Comparison of ENCODE assay signal across 8 cellular contexts in the genomic region with DNA sequence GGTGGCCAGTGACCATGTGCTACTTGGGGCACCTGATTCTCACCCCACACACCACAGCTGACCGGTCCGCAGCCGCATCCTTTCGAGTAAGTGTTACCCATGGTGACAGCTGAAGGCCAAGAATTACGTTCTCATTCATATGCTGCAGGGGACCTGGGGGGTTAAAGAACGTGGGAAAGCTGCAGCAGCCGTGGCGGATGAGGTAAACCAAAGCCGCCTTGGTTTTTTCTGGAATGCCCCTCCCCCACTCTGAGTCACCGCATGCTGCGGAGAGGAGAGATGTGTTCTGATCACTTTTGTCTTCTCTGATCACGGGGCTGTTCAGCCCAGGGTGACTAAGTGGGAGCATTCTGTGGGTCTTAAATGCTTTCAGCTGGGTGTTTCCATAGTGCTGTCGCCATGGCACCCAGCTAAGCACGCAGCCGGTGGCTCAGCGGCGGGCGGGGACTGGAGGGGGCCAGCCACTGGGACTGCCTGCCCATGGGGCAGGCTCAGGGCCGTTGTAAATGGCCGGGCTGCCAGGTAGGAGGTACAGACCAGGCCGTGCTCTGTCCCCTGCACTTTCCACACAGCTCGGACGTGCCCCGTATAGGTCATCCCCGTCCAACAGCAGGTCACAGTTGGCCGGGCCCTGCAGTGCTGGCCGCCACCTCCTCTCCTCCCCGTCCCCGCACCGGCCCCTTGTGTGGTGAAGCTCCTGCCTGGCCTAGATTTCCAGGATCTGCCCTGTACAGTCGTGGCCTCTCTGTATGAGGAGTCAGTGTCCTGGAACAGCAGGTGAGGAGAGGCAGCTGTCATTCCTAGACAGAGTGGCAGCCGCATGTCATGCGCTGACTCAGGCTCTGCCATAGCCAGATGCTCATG.
A peak's percentile ranks its signal among the peaks of the same experiment; 100 is the strongest.
DNase-seq lines count a peak whose midpoint lies in the region; ATAC-seq and TF ChIP-seq lines count a peak whose summit lies in the region.

No MANE protein-coding gene starts in this region.

- peak overlapping the region; percentile 12 for H3K56ac ChIP-seq in mesendoderm (ENCODE audit: low read length)

- no peak overlapping the region; the same call in 1 of the 2 replicates for H3K27ac ChIP-seq in HEK293 (ENCODE audit: extremely low read depth, low read depth, low read length)
- peak overlapping the region; percentile 95 for H3K27ac ChIP-seq in ectodermal cell (ENCODE audit: insufficient read depth, low read depth, low read length, poor library complexity, severe bottlenecking)
- H3K27ac ChIP-seq in mesendoderm (ENCODE audit: low read depth, low read length) = peak overlapping the region; percentile 54

- no peak overlapping the region for H2BK120ac ChIP-seq in mesendoderm (ENCODE audit: low read depth, low read length)

- H3K4ac ChIP-seq in mesendoderm (ENCODE audit: low read depth, low read length) = no peak overlapping the region

- no peaks in the 10 kb centered on the region for H3K27me3 ChIP-seq in ectodermal cell (ENCODE audit: control insufficient read depth, insufficient read depth, low read length, poor library complexity, severe bottlenecking)
- no peaks in the 10 kb centered on the region for H3K27me3 ChIP-seq in mesendoderm (ENCODE audit: insufficient read depth, low read length, poor library complexity)

- H3K23ac ChIP-seq in mesendoderm (ENCODE audit: low read length) = no peak overlapping the region

- no peaks in the 10 kb centered on the region for H3K79me1 ChIP-seq in mesendoderm (ENCODE audit: low read length)

- H3K27ac Mint-ChIP-seq in activated CD8-positive, alpha-beta T cell treated with anti-CD3 and anti-CD28 coated beads, Interleukin-2, amount 10 ng/mL, durations not matched to agents 7 days and 5 days = peak overlapping the region; percentile 88

- H3K4me3 Mint-ChIP-seq in activated CD8-positive, alpha-beta T cell treated with anti-CD3 and anti-CD28 coated beads, Interleukin-2, amount 10 ng/mL, durations not matched to agents 7 days and 5 days = peak overlapping the region; percentile 58

- no peak overlapping the region for H2BK15ac ChIP-seq in mesendoderm (replicated peaks; ENCODE audit: low read depth)

- H3K27me3 Mint-ChIP-seq in activated CD8-positive, alpha-beta T cell treated with anti-CD3 and anti-CD28 coated beads, Interleukin-2, amount 10 ng/mL, durations not matched to agents 7 days and 5 days (ENCODE audit: low read depth) = peaks cover 2% of the 10 kb centered on the region

- H3K9me3 ChIP-seq in HEK293 (ENCODE audit: control insufficient read depth, insufficient read depth, low read depth, low read length) (no peaks in the 10 kb centered on the region), ectodermal cell (ENCODE audit: control insufficient read depth, low read length) (no peaks in the 10 kb centered on the region)

- POLR2A ChIA-PET in HEK293 (lab: Yijun Ruan, JAX) = interaction anchor here (0.6 to 2.5 kb wide), 10 partner anchors 18 to 640 kb away, joined by 3 to 20 read pairs (median 6); a partner anchor contains a TSS
- POLR2A ChIA-PET in activated CD8-positive, alpha-beta T cell treated with anti-CD3 and anti-CD28 coated beads, Interleukin-2, amount 10 ng/mL, durations not matched to agents 7 days and 5 days (lab: Charles Lee) = interaction anchor here (0.6 to 1.6 kb wide), 7 partner anchors 24 to 640 kb away, joined by 3 to 8 read pairs (median 4); a partner anchor contains a TSS

- H3K9me3 Mint-ChIP-seq in activated CD8-positive, alpha-beta T cell treated with anti-CD3 and anti-CD28 coated beads, Interleukin-2, amount 10 ng/mL, durations not matched to agents 7 days and 5 days (ENCODE audit: insufficient read depth) = no peaks in the 10 kb centered on the region

- H3K4me3 ChIP-seq in HEK293 (ENCODE audit: low read depth, low read length) (no peak overlapping the region), ectodermal cell (ENCODE audit: insufficient read depth, low read depth, low read length) (peak overlapping the region; percentile 4), mesendoderm (ENCODE audit: low read length) (no peak overlapping the region)

- H3K4me1 ChIP-seq in HEK293 (ENCODE audit: control insufficient read depth, insufficient read depth, low read length) (peaks cover 17% of the 10 kb centered on the region), ectodermal cell (ENCODE audit: control insufficient read depth, insufficient read depth, low read length) (peaks cover 84% of the 10 kb centered on the region), mesendoderm (ENCODE audit: control insufficient read depth, low read depth, low read length) (peaks cover 13% of the 10 kb centered on the region)

- H3K4me2 ChIP-seq in mesendoderm (ENCODE audit: low read length) = no peak overlapping the region

- CTCF ChIA-PET in HEK293 (lab: Yijun Ruan, JAX) = interaction anchor here (0.7 to 7.1 kb wide), 11 partner anchors 9 to 507 kb away, joined by 3 to 109 read pairs (median 4); no protein-coding TSS in a partner anchor
- CTCF ChIA-PET in activated CD8-positive, alpha-beta T cell treated with anti-CD3 and anti-CD28 coated beads, Interleukin-2, amount 10 ng/mL, durations not matched to agents 7 days and 5 days (lab: Charles Lee) = interaction anchor here (1.0 to 1.8 kb wide), 6 partner anchors 9 to 132 kb away, joined by 3 to 11 read pairs (median 4); no protein-coding TSS in a partner anchor

- H3K9ac ChIP-seq in mesendoderm (ENCODE audit: low read length) = peak overlapping the region; percentile 24

- peak; percentile 91 for ATAC-seq in activated CD8-positive, alpha-beta T cell treated with anti-CD3 and anti-CD28 coated beads, Interleukin-2, amount 10 ng/mL, durations not matched to agents 7 days and 5 days
- no peak for ATAC-seq in GM19452 (IDR thresholded peaks at IDR 0.05; ENCODE audit: unreplicated experiment)

- WGBS in ectodermal cell, 2 experiments = 17 to 22% methylated on average over 33 of the region's 33 CpGs
- WGBS in mesendoderm (ENCODE audit: extremely low coverage, insufficient coverage, low lambda C conversion rate) = no CpG with 5 or more reads among the region's 33 CpGs

- no peak overlapping the region for H2BK5ac ChIP-seq in mesendoderm (ENCODE audit: low read length)

- H3K18ac ChIP-seq in mesendoderm (ENCODE audit: low read length) = no peak overlapping the region

- no peak overlapping the region for H2AK5ac ChIP-seq in mesendoderm (ENCODE audit: low read length)

- peaks cover 43% of the 10 kb centered on the region for H3K4me1 Mint-ChIP-seq in activated CD8-positive, alpha-beta T cell treated with anti-CD3 and anti-CD28 coated beads, Interleukin-2, amount 10 ng/mL, durations not matched to agents 7 days and 5 days (ENCODE audit: low read depth)

- no peak overlapping the region for H4K8ac ChIP-seq in mesendoderm (ENCODE audit: low read depth, low read length)

- no peaks in the 10 kb centered on the region for H3K36me3 Mint-ChIP-seq in activated CD8-positive, alpha-beta T cell treated with anti-CD3 and anti-CD28 coated beads, Interleukin-2, amount 10 ng/mL, durations not matched to agents 7 days and 5 days (ENCODE audit: low read depth)

- DNase-seq in NCI-H524 treated with DMSO at 0.1 percent for 48 hours (lab: John Stamatoyannopoulos, UW) (peak; percentile 74), mesendoderm (peak; percentile 97), NCI-H2029 (lab: John Stamatoyannopoulos, UW) (no peak)
- peak; percentile 95 for DNase-seq in activated CD8-positive, alpha-beta T cell treated with anti-CD3 and anti-CD28 coated beads, Interleukin-2, amount 10 ng/mL, durations not matched to agents 7 days and 5 days
- peak; percentile 84 for DNase-seq in stimulated activated CD8-positive, alpha-beta memory T cell treated with anti-CD3 and anti-CD28 coated beads, Interleukin-12 subunit alpha, Interleukin-12 subunit beta, amount 100 ng/mL, for 1 hour (ENCODE audit: low read depth)

- no peaks in the 10 kb centered on the region for H3K79me2 ChIP-seq in mesendoderm (ENCODE audit: control insufficient read depth, insufficient read depth, low read length)

- no peaks in the 10 kb centered on the region for H3K36me3 ChIP-seq in HEK293 (ENCODE audit: control insufficient read depth in 2 of 2, insufficient read depth in 1 of 2, low read length in 2 of 2)
- H3K36me3 ChIP-seq in ectodermal cell (ENCODE audit: control insufficient read depth, insufficient read depth, low read length) = no peaks in the 10 kb centered on the region
- no peaks in the 10 kb centered on the region for H3K36me3 ChIP-seq in mesendoderm (ENCODE audit: control insufficient read depth, insufficient read depth, low read length)

- H4K5ac ChIP-seq in mesendoderm (ENCODE audit: low read length) = no peak overlapping the region

- no peak for TF ChIP-seq CTCF in HEK293 (tag by site-specific recombination; IDR thresholded peaks at IDR 0.05)

TF ChIP-seq in HEK293, 187 proteins besides CTCF, POLR2A, EP300 and RAD21 (continues in another document):
- no peak for TF ChIP-seq MZF1 (tag by site-specific recombination; IDR thresholded peaks at IDR 0.05; ENCODE audit: borderline replicate concordance)
- TF ChIP-seq ZNF354C (tag by site-specific recombination; IDR thresholded peaks at IDR 0.05; ENCODE audit: borderline replicate concordance, low read depth) = no peak
- TF ChIP-seq, protein P1, sequence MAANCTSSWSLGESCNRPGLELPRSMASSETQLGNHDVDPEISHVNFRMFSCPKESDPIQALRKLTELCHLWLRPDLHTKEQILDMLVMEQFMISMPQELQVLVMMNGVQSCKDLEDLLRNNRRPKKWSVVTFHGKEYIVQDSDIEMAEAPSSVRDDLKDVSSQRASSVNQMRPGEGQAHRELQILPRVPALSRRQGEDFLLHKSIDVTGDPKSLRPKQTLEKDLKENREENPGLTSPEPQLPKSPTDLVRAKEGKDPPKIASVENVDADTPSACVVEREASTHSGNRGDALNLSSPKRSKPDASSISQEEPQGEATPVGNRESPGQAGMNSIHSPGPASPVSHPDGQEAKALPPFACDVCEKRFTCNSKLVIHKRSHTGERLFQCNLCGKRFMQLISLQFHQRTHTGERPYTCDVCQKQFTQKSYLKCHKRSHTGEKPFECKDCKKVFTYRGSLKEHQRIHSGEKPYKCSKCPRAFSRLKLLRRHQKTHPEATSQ (tag by site-specific recombination; IDR thresholded peaks at IDR 0.05) = no peak
- TF ChIP-seq ZNF133 (tag by site-specific recombination; IDR thresholded peaks at IDR 0.05) = no peak
- peak; percentile 94 for TF ChIP-seq ZNF629 (tag by site-specific recombination; IDR thresholded peaks at IDR 0.05)
- TF ChIP-seq YY1 (tag by site-specific recombination; IDR thresholded peaks at IDR 0.05) = no peak
- no peak for TF ChIP-seq ZNF132 (tag by site-specific recombination; IDR thresholded peaks at IDR 0.05; ENCODE audit: borderline replicate concordance)
